In genomic region chr7:24821045-24821853, GRCh38 we compare ENCODE assay signal across 8 cellular contexts.
DNase-seq lines count a peak whose midpoint lies in the region; ATAC-seq and TF ChIP-seq lines count a peak whose summit lies in the region.

No MANE protein-coding gene starts in this region.

- no peaks in the 10 kb centered on the region; the same call in 1 of the 2 replicates for H3K36me3 ChIP-seq in BJ (ENCODE audit: control insufficient read depth, insufficient read depth, low read length)
- no peaks in the 10 kb centered on the region for H3K36me3 ChIP-seq in cardiac muscle cell

- H3K4me1 ChIP-seq in cardiac muscle cell (ENCODE audit: low read depth) = peaks cover 29% of the 10 kb centered on the region

- POLR2A ChIA-PET in BJ (lab: Charles Lee) = interaction anchor here (0.5 to 0.6 kb wide), 2 partner anchors 270 to 304 kb away, joined by 3 to 4 read pairs; partner anchors contain the start of gene CYCS

- TF ChIP-seq POLR2A in GM19099 (IDR thresholded peaks at IDR 0.05; ENCODE audit: extremely low read depth, insufficient read length, low read depth) = peak; percentile 37
- peak; percentile 51 for TF ChIP-seq POLR2A in Raji (IDR thresholded peaks at IDR 0.05; ENCODE audit: insufficient read depth, low read depth, low read length)

- CTCF ChIA-PET in BJ (lab: Yijun Ruan, JAX) = interaction anchor here (0.7 to 4.9 kb wide), 30 partner anchors 9 to 281 kb away, joined by 3 to 69 read pairs (median 4); partner anchors contain the start of gene OSBPL3

- H3K27ac ChIP-seq in cardiac muscle cell = no peak overlapping the region

- peak; percentile 50 for TF ChIP-seq CTCF in BJ (IDR thresholded peaks at IDR 0.05; ENCODE audit: insufficient read depth, low read depth, low read length)
- TF ChIP-seq CTCF in cardiac muscle cell (IDR thresholded peaks at IDR 0.05; ENCODE audit: low read depth, low read length) = peak; percentile 36

- H3K4me3 ChIP-seq in BJ (ENCODE audit: low read depth, low read length) = no peak overlapping the region
- H3K4me3 ChIP-seq in cardiac muscle cell = no peak overlapping the region

- DNase-seq in BJ (ENCODE audit: low read depth) (peak; percentile 86), activated gamma-delta T cell (lab: John Stamatoyannopoulos, UW) (peak; percentile 19), cardiac muscle cell (ENCODE audit: low read depth in 1 of 2, low spot score in 1 of 2) (peak in 1 of 2 donors; percentile 82), NCI-H2227 treated with DMSO at 0.1 percent for 48 hours (lab: John Stamatoyannopoulos, UW) (no peak)
- DNase-seq in stimulated activated CD4-positive, alpha-beta T cell treated with anti-CD3 and anti-CD28 coated beads, Interleukin-1b, Interleukin-23, amount 100 ng/mL, for 1 hour (ENCODE audit: low read depth in 2 of 2) = peak; percentile 25 to 52

- H3K9me3 ChIP-seq in cardiac muscle cell (ENCODE audit: low read depth) = no peaks in the 10 kb centered on the region

- peak; percentile 76 for ATAC-seq in HG03280 (IDR thresholded peaks at IDR 0.05; ENCODE audit: unreplicated experiment)

- H3K27me3 ChIP-seq in BJ (ENCODE audit: control insufficient read depth, insufficient read depth, low read length) = no peaks in the 10 kb centered on the region
- no peaks in the 10 kb centered on the region for H3K27me3 ChIP-seq in cardiac muscle cell
